20 cellular contexts compared by ENCODE assay signal in genomic region chr13:107968470-107968869, GRCh38.
"Had no signal": no experiment of that assay in that cellular context is flagged by ENCODE, and none has a peak within 500 bp of the region (broad histone marks: within the 10 kb centered on the region; RNA-seq: fewer than 3 reads in every experiment).

No MANE protein-coding gene starts in this region.

- DNase-seq: activated B cell treated with CpG ODN at 0.5 μM for 24 hours; activated CD4-positive, alpha-beta T cell treated with anti-CD3 and anti-CD28 coated beads, Interleukin-2, amount 50 U/mL, for 1 hour; activated CD8-positive, alpha-beta T cell treated with anti-CD3 and anti-CD28 coated beads for 36 hours; activated T-cell treated with anti-CD3 and anti-CD28 coated beads, Interleukin-2, amount 50 U/mL, for 48 hours; effector CD8-positive, alpha-beta T cell; erythroblast; left cardiac atrium; left ventricle myocardium superior; posterior cingulate gyrus; right cardiac atrium; spleen; stimulated activated CD4-positive, alpha-beta T cell treated with anti-CD3 and anti-CD28 coated beads, Interleukin-2, amount 100 ng/mL, for 48 hours; stimulated activated naive CD4-positive, alpha-beta T cell treated with Interleukin-2 at 50 U/mL for 16 hours had no signal

- ATAC-seq: activated CD8-positive, alpha-beta T cell treated with anti-CD3 and anti-CD28 coated beads for 36 hours; activated naive CD4-positive, alpha-beta T cell treated with anti-CD3 and anti-CD28 coated beads, Interleukin-2, amount 50 U/mL, for 72 hours; gastroesophageal sphincter; left cardiac atrium; left ventricle myocardium superior; right cardiac atrium had no signal

- H3K27me3 ChIP-seq: gastroesophageal sphincter, hepatocyte, spleen, tibial nerve had no signal

- H3K4me3 ChIP-seq: gastroesophageal sphincter, hepatocyte, spleen, tibial nerve had no signal

- FAIRE-seq: colon, endometrium, keratinocyte had no signal

- H3K36me3 ChIP-seq: gastroesophageal sphincter, spleen, tibial nerve had no signal
